Comparison of ENCODE assay signal across 8 cellular contexts in genomic region chr11:33774356-33775063, GRCh38. TPM values are rescaled to one million over a fixed set of nuclear protein-coding genes. Genes with fewer than 3 reads are reported as not detected.
A peak's percentile ranks its signal among the peaks of the same experiment; 100 is the strongest.
DNase-seq lines count a peak whose midpoint lies in the region; ATAC-seq, FAIRE-seq and TF ChIP-seq lines count a peak whose summit lies in the region.

Gene FBXO3 (minus strand): TSS chr11:33774520. CDS start chr11:33774497, 23 bp downstream.

- no peaks in the 10 kb centered on the region for H3K36me3 ChIP-seq in mucosa of descending colon (ENCODE audit: low read depth)

- FAIRE-seq in D721Med (lab: Jason Lieb, UNC), result no peak

- H3K4me1 ChIP-seq in mucosa of descending colon (ENCODE audit: low read depth), result peaks cover 19% of the 10 kb centered on the region

- no peak for TF ChIP-seq RAD21 in Ishikawa (IDR thresholded peaks at IDR 0.05; ENCODE audit: low read depth)

- ATAC-seq in GM21576 (IDR thresholded peaks at IDR 0.05; ENCODE audit: unreplicated experiment) (peak; percentile 66), mucosa of descending colon (peak; percentile 98)

- H3K4me3 ChIP-seq in epithelial cell of proximal tubule (ENCODE audit: low read depth, low read length) (peak within 1 kb of the TSS; percentile 73), mucosa of descending colon (peak within 1 kb of the TSS; percentile 76)

- no peaks in the 10 kb centered on the region for H3K9me3 ChIP-seq in mucosa of descending colon

- intact Hi-C loops in mucosa of descending colon (cut with DNase I, micrococcal nuclease), result no loop called here

- TF ChIP-seq EP300 in Ishikawa (IDR thresholded peaks at IDR 0.05; ENCODE audit: borderline replicate concordance), result no peak

- peak; percentile 89 for DNase-seq in D721Med (ENCODE audit: insufficient read length, low spot score)
- peak; percentile 90 for DNase-seq in OCI-M1 (lab: John Stamatoyannopoulos, UW)
- peak; percentile 67 for DNase-seq in activated T-cell treated with anti-CD3 and anti-CD28 coated beads for 48 hours (ENCODE audit: low read depth)
- no peak for DNase-seq in epithelial cell of proximal tubule (ENCODE audit: low read depth)
- peak; percentile 93 for DNase-seq in mucosa of descending colon
- peak; percentile 69 for DNase-seq in stimulated activated CD8-positive, alpha-beta memory T cell treated with anti-CD3 and anti-CD28 coated beads, Interleukin-4, amount 100 ng/mL, for 24 hours (ENCODE audit: low read depth)

- TF ChIP-seq CTCF in D721Med (IDR thresholded peaks at IDR 0.05; ENCODE audit: insufficient read depth, missing control alignments) (no peak), epithelial cell of proximal tubule (conservative IDR thresholded peaks at IDR 0.05; ENCODE audit: low read depth, low read length) (no peak), mucosa of descending colon (IDR thresholded peaks at IDR 0.05) (no peak)

TF ChIP-seq in Ishikawa, 13 proteins besides CTCF, POLR2A, EP300 and RAD21:
- TF ChIP-seq YY1 (IDR thresholded peaks at IDR 0.05; ENCODE audit: low read depth) (peak; percentile 92), MAX (IDR thresholded peaks at IDR 0.05) (peak; percentile 16; the same call in 1 of the 2 replicates), TAF1 (IDR thresholded peaks at IDR 0.05; ENCODE audit: low read depth) (peak; percentile 65), FOXM1 (IDR thresholded peaks at IDR 0.05; ENCODE audit: borderline replicate concordance, low read depth) (no peak)

RNA-seq across cellular contexts. Expression of gene FBXO3, which starts in this region (rescaled TPM):
- total RNA-seq in epithelial cell of proximal tubule (20.3 and 25.0 TPM in 2 replicates), mucosa of descending colon (10 to 100 TPM; 27.3 to 36.0 (median 34.5) TPM)
